ENCODE assay signal across 8 cellular contexts in genomic region chr1:23793018-23793781, GRCh38. TPM values are rescaled to one million over a fixed set of nuclear protein-coding genes. Genes with fewer than 3 reads are reported as not detected.
DNase-seq lines count a peak whose midpoint lies in the region; ATAC-seq and TF ChIP-seq lines count a peak whose summit lies in the region.

No MANE protein-coding gene starts in this region.

- DNase-seq in Caki2 (ENCODE audit: low read depth) (peak; percentile 66), NCI-H69 (lab: John Stamatoyannopoulos, UW) (peak; percentile 3), cardiac fibroblast (ENCODE audit: low read depth in 2 of 2) (peak; percentile 49 to 53), naive B cell (peak; percentile 23), GM20000 (ENCODE audit: low spot score) (no peak), NCI-H748 (lab: John Stamatoyannopoulos, UW; ENCODE audit: unreplicated experiment) (no peak), midbrain (lab: John Stamatoyannopoulos, UW) (no peak)
- no peak for DNase-seq in activated CD4-positive, CD25-positive, alpha-beta regulatory T cell (lab: John Stamatoyannopoulos, UW)

- in situ Hi-C loops in Caki2 (cut with HindIII; ENCODE audit: low pct_unique_long_range_greater_than_20kb, low sequenced_read_pairs) = no loop called here

- peaks cover 0 to 8% of the 10 kb centered on the region in 2 donors for H3K36me3 Mint-ChIP-seq in naive B cell

- H3K27me3 Mint-ChIP-seq in naive B cell = no peaks in the 10 kb centered on the region

- H3K4me3 Mint-ChIP-seq in naive B cell = peak overlapping the region in 5 of 8 donors; percentile 22 to 67 (median 54)

- H3K4me1 Mint-ChIP-seq in naive B cell = peaks cover 23 to 39% (median 31%) of the 10 kb centered on the region in 3 donors

- TF ChIP-seq CTCF in cardiac fibroblast (IDR thresholded peaks at IDR 0.05; ENCODE audit: low read depth, low read length) = no peak
- no peak for TF ChIP-seq CTCF in GM20000 (IDR thresholded peaks at IDR 0.05; ENCODE audit: extremely low read depth, missing control alignments)

- H3K4me3 ChIP-seq in cardiac fibroblast (replicated peaks in 1 of 2; ENCODE audit: low read depth in 2 of 2, low read length in 2 of 2) = no peak overlapping the region

- ATAC-seq in naive B cell (ENCODE audit: low read depth in 2 of 2) = peak in 1 of 2 donors; percentile 27

- H3K9me3 Mint-ChIP-seq in naive B cell = no peaks in the 10 kb centered on the region

- H3K27ac Mint-ChIP-seq in naive B cell = peak overlapping the region in 3 of 6 donors; percentile 66 to 97 (median 85)

RNA-seq across cellular contexts. Expression of gene LYPLA2, which starts 2.3 kb away (rescaled TPM):
- total RNA-seq in Caki2 (2014; rRNA removed; shearing (Covaris generic); ENCODE audit: low replicate concordance) = 95.6 and 105 TPM in 2 replicates
- 10 to 100 TPM; 45.3 to 77.4 (median 67.3) TPM for polyA plus RNA-seq in naive B cell (ENCODE audit: low read depth in 6 of 6)

RNA-seq across cellular contexts. Expression of gene GALE, which starts 7.4 kb away (rescaled TPM):
- total RNA-seq in Caki2 (2014; rRNA removed; shearing (Covaris generic); ENCODE audit: low replicate concordance) = 160 and 196 TPM in 2 replicates
- 1 to 10 TPM in 5 of 6 donors, not detected in 1; 3.8 to 7.9 (median 4.3) TPM for polyA plus RNA-seq in naive B cell (ENCODE audit: low read depth in 6 of 6)

RNA-seq across cellular contexts. Expression of gene PITHD1, which starts 15.0 kb away (rescaled TPM):
- total RNA-seq in Caki2 (2014; rRNA removed; shearing (Covaris generic); ENCODE audit: low replicate concordance) = 55.0 and 55.4 TPM in 2 replicates
- 100 to 1,000 TPM in 2 of 6 donors, 10 to 100 TPM in 4; 64.4 to 110 (median 89.0) TPM for polyA plus RNA-seq in naive B cell (ENCODE audit: low read depth in 6 of 6)

RNA-seq across cellular contexts. Expression of gene HMGCL, which starts 32.0 kb away (rescaled TPM):
- 72.5 and 74.7 TPM in 2 replicates for total RNA-seq in Caki2 (2014; rRNA removed; shearing (Covaris generic); ENCODE audit: low replicate concordance)
- polyA plus RNA-seq in naive B cell (ENCODE audit: low read depth in 6 of 6) = 10 to 100 TPM; 16.0 to 42.2 (median 27.7) TPM

RNA-seq across cellular contexts. Expression of gene ELOA, which starts 49.9 kb away (rescaled TPM):
- total RNA-seq in Caki2 (2014; rRNA removed; shearing (Covaris generic); ENCODE audit: low replicate concordance) = 18.6 and 21.6 TPM in 2 replicates
- polyA plus RNA-seq in naive B cell (ENCODE audit: low read depth in 6 of 6) = 10 to 100 TPM; 15.5 to 74.6 (median 46.1) TPM

Comparison
In these comparisons a context has a peak if more than half of its experiments do, and no peak if none do; other contexts are left out.
1. DNase-seq: peak in Caki2 (single experiment), NCI-H69 (single experiment), cardiac fibroblast (2 of 2) and naive B cell (single experiment); none in GM20000 (single experiment), activated CD4-positive, CD25-positive, alpha-beta regulatory T cell (0 of 4), NCI-H748 (single experiment) and midbrain (single experiment).